In the genomic region with DNA sequence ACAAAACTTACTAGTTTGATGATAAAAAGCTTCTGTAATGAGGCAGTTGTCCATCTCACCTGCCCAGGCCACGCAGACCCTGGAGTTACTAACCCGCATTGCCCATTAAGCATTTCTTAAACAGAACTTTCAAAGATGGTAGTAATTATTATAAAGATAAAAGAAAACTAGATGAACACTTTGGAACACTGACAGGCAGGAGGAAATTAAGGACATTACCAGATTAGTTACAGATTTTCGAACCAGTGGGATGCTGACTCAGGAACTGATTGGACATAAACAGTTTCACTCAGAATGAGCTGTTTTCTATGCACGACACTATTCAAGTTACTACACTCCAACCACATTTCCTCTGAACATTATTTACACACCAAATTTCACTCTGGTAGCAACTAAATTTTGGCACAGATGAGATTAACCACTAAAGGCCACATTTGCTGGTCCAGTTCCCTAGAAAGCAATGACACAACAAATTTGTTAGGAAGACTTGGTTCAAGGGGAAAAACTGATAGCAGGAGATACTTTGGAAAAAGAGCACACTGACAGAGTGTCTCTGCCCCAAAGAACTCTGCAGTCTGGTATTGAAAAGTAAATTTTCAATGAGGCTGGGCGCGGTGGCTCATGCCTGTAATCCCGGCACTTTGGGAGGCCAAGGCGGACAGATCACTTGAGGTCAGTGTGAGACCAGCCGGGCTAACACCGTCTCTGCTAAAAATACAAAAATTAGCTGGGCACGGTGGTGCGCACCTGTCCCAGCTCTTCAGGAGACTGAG, we compare ENCODE assay signal across 1 cellular context.
TF ChIP-seq lines count a peak whose summit lies in the region.

No MANE protein-coding gene starts in this region.

TF ChIP-seq in HepG2, 621 proteins besides CTCF, POLR2A, EP300 and RAD21 (continued from another document and continues in another):
- TF ChIP-seq, protein P1, sequence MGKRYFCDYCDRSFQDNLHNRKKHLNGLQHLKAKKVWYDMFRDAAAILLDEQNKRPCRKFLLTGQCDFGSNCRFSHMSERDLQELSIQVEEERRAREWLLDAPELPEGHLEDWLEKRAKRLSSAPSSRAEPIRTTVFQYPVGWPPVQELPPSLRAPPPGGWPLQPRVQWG (CRISPR knock-in tag; IDR thresholded peaks at IDR 0.05; ENCODE audit: borderline replicate concordance, low read depth), result no peak
- TF ChIP-seq TBX2 (CRISPR knock-in tag; IDR thresholded peaks at IDR 0.05; ENCODE audit: borderline replicate concordance) (no peak), SMYD3 (CRISPR knock-in tag; IDR thresholded peaks at IDR 0.05) (peak; percentile 90; the same call in 1 of the 2 replicates), ZNF577 (CRISPR knock-in tag; IDR thresholded peaks at IDR 0.05; ENCODE audit: borderline replicate concordance, low read depth) (no peak), ZBTB7A (CRISPR knock-in tag; IDR thresholded peaks at IDR 0.05) (no peak), ZNF768 (CRISPR knock-in tag; IDR thresholded peaks at IDR 0.05) (peak; percentile 53), SRSF1 (optimal IDR thresholded peaks at IDR 0.05; ENCODE audit: low read depth, low read length) (no peak), SIX4 (CRISPR knock-in tag; IDR thresholded peaks at IDR 0.05) (no peak), ZNF883 (CRISPR knock-in tag; IDR thresholded peaks at IDR 0.05; ENCODE audit: not compliant biosample characterization) (no peak), ATM (IDR thresholded peaks at IDR 0.05; ENCODE audit: borderline replicate concordance) (no peak), ZEB1 (IDR thresholded peaks at IDR 0.05; ENCODE audit: insufficient replicate concordance, low read depth) (peak; percentile 1), MTA1 (CRISPR knock-in tag; IDR thresholded peaks at IDR 0.05; ENCODE audit: borderline replicate concordance) (no peak), CHCHD3 (CRISPR knock-in tag; IDR thresholded peaks at IDR 0.05) (0 out of 2 replicates have a peak, but pooled peaks have one; percentile 25), ESRRA (CRISPR knock-in tag; IDR thresholded peaks at IDR 0.05; ENCODE audit: low read depth) (no peak), ZSCAN20 (CRISPR knock-in tag; IDR thresholded peaks at IDR 0.05; ENCODE audit: borderline replicate concordance) (peak; percentile 31; the same call in 1 of the 2 replicates), MIER2 (CRISPR knock-in tag; IDR thresholded peaks at IDR 0.05) (no peak), NCOA2 (CRISPR knock-in tag; IDR thresholded peaks at IDR 0.05) (no peak), ZNF335 (CRISPR knock-in tag; IDR thresholded peaks at IDR 0.05) (no peak), ZNF549 (CRISPR knock-in tag; IDR thresholded peaks at IDR 0.05) (no peak), ZNF558 (CRISPR knock-in tag; IDR thresholded peaks at IDR 0.05; ENCODE audit: borderline replicate concordance) (no peak), KAT7 (CRISPR knock-in tag; IDR thresholded peaks at IDR 0.05; ENCODE audit: borderline replicate concordance) (peak; percentile 44; the same call in 1 of the 2 replicates), SPEN (CRISPR knock-in tag; IDR thresholded peaks at IDR 0.05; ENCODE audit: low read depth) (no peak), ZNF563 (CRISPR knock-in tag; IDR thresholded peaks at IDR 0.05) (no peak), ZC3H13 (CRISPR knock-in tag; IDR thresholded peaks at IDR 0.05) (no peak), PRPF4 (IDR thresholded peaks at IDR 0.05; ENCODE audit: low read depth, low read length, poor library complexity, severe bottlenecking) (no peak), NFYC (CRISPR knock-in tag; IDR thresholded peaks at IDR 0.05) (no peak), SNAI1 (CRISPR knock-in tag; IDR thresholded peaks at IDR 0.05; ENCODE audit: borderline replicate concordance) (no peak), ZFP36L1 (CRISPR knock-in tag; IDR thresholded peaks at IDR 0.05) (no peak), JUND (CRISPR knock-in tag; IDR thresholded peaks at IDR 0.05) (no peak), TGIF2 (CRISPR knock-in tag; IDR thresholded peaks at IDR 0.05) (no peak), PRMT3 (CRISPR knock-in tag; IDR thresholded peaks at IDR 0.05; ENCODE audit: borderline replicate concordance, low read depth) (0 out of 2 replicates have a peak, but pooled peaks have one; percentile 82), ZNF75D (CRISPR knock-in tag; IDR thresholded peaks at IDR 0.05; ENCODE audit: borderline replicate concordance) (no peak), RAD51 (IDR thresholded peaks at IDR 0.05; ENCODE audit: borderline replicate concordance) (no peak)
- TF ChIP-seq, protein P2, sequence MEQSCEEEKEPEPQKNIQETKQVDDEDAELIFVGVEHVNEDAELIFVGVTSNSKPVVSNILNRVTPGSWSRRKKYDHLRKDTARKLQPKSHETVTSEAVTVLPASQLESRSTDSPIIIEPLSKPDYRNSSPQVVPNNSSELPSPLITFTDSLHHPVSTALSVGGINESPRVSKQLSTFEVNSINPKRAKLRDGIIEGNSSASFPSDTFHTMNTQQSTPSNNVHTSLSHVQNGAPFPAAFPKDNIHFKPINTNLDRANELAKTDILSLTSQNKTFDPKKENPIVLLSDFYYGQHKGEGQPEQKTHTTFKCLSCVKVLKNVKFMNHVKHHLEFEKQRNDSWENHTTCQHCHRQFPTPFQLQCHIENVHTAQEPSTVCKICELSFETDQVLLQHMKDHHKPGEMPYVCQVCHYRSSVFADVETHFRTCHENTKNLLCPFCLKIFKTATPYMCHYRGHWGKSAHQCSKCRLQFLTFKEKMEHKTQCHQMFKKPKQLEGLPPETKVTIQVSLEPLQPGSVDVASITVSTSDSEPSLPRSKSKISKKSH (CRISPR knock-in tag; IDR thresholded peaks at IDR 0.05; ENCODE audit: borderline replicate concordance), result no peak
- TF ChIP-seq, protein P3, sequence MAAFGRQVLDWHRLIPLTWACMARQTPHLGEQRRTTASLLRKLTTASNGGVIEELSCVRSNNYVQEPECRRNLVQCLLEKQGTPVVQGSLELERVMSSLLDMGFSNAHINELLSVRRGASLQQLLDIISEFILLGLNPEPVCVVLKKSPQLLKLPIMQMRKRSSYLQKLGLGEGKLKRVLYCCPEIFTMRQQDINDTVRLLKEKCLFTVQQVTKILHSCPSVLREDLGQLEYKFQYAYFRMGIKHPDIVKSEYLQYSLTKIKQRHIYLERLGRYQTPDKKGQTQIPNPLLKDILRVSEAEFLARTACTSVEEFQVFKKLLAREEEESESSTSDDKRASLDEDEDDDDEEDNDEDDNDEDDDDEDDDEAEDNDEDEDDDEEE (CRISPR knock-in tag; IDR thresholded peaks at IDR 0.05), result no peak
- TF ChIP-seq, protein P4, sequence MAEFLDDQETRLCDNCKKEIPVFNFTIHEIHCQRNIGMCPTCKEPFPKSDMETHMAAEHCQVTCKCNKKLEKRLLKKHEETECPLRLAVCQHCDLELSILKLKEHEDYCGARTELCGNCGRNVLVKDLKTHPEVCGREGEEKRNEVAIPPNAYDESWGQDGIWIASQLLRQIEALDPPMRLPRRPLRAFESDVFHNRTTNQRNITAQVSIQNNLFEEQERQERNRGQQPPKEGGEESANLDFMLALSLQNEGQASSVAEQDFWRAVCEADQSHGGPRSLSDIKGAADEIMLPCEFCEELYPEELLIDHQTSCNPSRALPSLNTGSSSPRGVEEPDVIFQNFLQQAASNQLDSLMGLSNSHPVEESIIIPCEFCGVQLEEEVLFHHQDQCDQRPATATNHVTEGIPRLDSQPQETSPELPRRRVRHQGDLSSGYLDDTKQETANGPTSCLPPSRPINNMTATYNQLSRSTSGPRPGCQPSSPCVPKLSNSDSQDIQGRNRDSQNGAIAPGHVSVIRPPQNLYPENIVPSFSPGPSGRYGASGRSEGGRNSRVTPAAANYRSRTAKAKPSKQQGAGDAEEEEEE (CRISPR knock-in tag; IDR thresholded peaks at IDR 0.05; ENCODE audit: borderline replicate concordance), result no peak
- TF ChIP-seq, protein P5, sequence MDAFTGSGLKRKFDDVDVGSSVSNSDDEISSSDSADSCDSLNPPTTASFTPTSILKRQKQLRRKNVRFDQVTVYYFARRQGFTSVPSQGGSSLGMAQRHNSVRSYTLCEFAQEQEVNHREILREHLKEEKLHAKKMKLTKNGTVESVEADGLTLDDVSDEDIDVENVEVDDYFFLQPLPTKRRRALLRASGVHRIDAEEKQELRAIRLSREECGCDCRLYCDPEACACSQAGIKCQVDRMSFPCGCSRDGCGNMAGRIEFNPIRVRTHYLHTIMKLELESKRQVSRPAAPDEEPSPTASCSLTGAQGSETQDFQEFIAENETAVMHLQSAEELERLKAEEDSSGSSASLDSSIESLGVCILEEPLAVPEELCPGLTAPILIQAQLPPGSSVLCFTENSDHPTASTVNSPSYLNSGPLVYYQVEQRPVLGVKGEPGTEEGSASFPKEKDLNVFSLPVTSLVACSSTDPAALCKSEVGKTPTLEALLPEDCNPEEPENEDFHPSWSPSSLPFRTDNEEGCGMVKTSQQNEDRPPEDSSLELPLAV (CRISPR knock-in tag; conservative IDR thresholded peaks at IDR 0.05; ENCODE audit: low read depth), result no peak
- TF ChIP-seq, protein P6, sequence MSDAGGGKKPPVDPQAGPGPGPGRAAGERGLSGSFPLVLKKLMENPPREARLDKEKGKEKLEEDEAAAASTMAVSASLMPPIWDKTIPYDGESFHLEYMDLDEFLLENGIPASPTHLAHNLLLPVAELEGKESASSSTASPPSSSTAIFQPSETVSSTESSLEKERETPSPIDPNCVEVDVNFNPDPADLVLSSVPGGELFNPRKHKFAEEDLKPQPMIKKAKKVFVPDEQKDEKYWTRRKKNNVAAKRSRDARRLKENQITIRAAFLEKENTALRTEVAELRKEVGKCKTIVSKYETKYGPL (CRISPR knock-in tag; IDR thresholded peaks at IDR 0.05), result peak; percentile 16; the same call in 1 of the 2 replicates
- TF ChIP-seq, protein P7, sequence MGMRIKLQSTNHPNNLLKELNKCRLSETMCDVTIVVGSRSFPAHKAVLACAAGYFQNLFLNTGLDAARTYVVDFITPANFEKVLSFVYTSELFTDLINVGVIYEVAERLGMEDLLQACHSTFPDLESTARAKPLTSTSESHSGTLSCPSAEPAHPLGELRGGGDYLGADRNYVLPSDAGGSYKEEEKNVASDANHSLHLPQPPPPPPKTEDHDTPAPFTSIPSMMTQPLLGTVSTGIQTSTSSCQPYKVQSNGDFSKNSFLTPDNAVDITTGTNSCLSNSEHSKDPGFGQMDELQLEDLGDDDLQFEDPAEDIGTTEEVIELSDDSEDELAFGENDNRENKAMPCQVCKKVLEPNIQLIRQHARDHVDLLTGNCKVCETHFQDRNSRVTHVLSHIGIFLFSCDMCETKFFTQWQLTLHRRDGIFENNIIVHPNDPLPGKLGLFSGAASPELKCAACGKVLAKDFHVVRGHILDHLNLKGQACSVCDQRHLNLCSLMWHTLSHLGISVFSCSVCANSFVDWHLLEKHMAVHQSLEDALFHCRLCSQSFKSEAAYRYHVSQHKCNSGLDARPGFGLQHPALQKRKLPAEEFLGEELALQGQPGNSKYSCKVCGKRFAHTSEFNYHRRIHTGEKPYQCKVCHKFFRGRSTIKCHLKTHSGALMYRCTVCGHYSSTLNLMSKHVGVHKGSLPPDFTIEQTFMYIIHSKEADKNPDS (CRISPR knock-in tag; IDR thresholded peaks at IDR 0.05), result no peak
- TF ChIP-seq, protein P8, sequence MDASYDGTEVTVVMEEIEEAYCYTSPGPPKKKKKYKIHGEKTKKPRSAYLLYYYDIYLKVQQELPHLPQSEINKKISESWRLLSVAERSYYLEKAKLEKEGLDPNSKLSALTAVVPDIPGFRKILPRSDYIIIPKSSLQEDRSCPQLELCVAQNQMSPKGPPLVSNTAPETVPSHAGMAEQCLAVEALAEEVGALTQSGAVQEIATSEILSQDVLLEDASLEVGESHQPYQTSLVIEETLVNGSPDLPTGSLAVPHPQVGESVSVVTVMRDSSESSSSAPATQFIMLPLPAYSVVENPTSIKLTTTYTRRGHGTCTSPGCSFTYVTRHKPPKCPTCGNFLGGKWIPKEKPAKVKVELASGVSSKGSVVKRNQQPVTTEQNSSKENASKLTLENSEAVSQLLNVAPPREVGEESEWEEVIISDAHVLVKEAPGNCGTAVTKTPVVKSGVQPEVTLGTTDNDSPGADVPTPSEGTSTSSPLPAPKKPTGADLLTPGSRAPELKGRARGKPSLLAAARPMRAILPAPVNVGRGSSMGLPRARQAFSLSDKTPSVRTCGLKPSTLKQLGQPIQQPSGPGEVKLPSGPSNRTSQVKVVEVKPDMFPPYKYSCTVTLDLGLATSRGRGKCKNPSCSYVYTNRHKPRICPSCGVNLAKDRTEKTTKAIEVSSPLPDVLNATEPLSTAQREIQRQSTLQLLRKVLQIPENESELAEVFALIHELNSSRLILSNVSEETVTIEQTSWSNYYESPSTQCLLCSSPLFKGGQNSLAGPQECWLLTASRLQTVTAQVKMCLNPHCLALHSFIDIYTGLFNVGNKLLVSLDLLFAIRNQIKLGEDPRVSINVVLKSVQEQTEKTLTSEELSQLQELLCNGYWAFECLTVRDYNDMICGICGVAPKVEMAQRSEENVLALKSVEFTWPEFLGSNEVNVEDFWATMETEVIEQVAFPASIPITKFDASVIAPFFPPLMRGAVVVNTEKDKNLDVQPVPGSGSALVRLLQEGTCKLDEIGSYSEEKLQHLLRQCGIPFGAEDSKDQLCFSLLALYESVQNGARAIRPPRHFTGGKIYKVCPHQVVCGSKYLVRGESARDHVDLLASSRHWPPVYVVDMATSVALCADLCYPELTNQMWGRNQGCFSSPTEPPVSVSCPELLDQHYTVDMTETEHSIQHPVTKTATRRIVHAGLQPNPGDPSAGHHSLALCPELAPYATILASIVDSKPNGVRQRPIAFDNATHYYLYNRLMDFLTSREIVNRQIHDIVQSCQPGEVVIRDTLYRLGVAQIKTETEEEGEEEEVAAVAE (CRISPR knock-in tag; IDR thresholded peaks at IDR 0.05; ENCODE audit: borderline replicate concordance), result no peak
- TF ChIP-seq, protein P9, sequence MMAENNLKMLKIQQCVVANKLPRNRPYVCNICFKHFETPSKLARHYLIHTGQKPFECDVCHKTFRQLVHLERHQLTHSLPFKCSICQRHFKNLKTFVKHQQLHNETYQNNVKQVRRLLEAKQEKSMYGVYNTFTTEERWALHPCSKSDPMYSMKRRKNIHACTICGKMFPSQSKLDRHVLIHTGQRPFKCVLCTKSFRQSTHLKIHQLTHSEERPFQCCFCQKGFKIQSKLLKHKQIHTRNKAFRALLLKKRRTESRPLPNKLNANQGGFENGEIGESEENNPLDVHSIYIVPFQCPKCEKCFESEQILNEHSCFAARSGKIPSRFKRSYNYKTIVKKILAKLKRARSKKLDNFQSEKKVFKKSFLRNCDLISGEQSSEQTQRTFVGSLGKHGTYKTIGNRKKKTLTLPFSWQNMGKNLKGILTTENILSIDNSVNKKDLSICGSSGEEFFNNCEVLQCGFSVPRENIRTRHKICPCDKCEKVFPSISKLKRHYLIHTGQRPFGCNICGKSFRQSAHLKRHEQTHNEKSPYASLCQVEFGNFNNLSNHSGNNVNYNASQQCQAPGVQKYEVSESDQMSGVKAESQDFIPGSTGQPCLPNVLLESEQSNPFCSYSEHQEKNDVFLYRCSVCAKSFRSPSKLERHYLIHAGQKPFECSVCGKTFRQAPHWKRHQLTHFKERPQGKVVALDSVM (CRISPR knock-in tag; IDR thresholded peaks at IDR 0.05), result no peak
- TF ChIP-seq, protein P10, sequence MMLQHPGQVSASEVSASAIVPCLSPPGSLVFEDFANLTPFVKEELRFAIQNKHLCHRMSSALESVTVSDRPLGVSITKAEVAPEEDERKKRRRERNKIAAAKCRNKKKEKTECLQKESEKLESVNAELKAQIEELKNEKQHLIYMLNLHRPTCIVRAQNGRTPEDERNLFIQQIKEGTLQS (CRISPR knock-in tag; IDR thresholded peaks at IDR 0.05), result no peak
- TF ChIP-seq, protein P11, sequence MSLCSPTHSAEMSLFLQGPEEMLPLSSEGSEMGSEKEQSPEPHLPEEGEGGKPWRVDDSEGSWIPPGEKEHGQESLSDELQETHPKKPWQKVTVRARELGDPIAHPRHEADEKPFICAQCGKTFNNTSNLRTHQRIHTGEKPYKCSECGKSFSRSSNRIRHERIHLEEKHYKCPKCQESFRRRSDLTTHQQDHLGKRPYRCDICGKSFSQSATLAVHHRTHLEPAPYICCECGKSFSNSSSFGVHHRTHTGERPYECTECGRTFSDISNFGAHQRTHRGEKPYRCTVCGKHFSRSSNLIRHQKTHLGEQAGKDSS (CRISPR knock-in tag; IDR thresholded peaks at IDR 0.05; ENCODE audit: borderline replicate concordance, low read depth), result no peak
